Comparison of ENCODE assay signal across 16 cellular contexts in genomic region chr1:86641318-86641717, GRCh38.
"Had no signal": no experiment of that assay in that cellular context is flagged by ENCODE, and none has a peak within 500 bp of the region (broad histone marks: within the 10 kb centered on the region; RNA-seq: fewer than 3 reads in every experiment).

No MANE protein-coding gene starts in this region.

- H3K9me3 ChIP-seq: heart left ventricle, ovary, right lobe of liver, spleen, stomach, thoracic aorta, transverse colon had no signal

- ATAC-seq: heart left ventricle, left lobe of liver, natural killer cell, right lobe of liver had no signal

- H3K27me3 ChIP-seq: heart left ventricle, ovary, right lobe of liver, spleen, stomach, transverse colon had no signal

- H3K4me3 ChIP-seq: heart left ventricle, ovary, right lobe of liver, spleen, stomach, thoracic aorta, transverse colon had no signal

- H3K27ac ChIP-seq: heart left ventricle, ovary, right lobe of liver, spleen, stomach, thoracic aorta, transverse colon had no signal

- H3K36me3 ChIP-seq: heart left ventricle, ovary, right lobe of liver, spleen, stomach, thoracic aorta, transverse colon had no signal

- DNase-seq: cerebellar nuclear complex; dermis blood vessel endothelial cell; heart left ventricle; hippocampal formation; natural killer cell; ovary; right lobe of liver; spleen; stimulated activated CD4-positive, alpha-beta T cell treated with anti-CD3 and anti-CD28 coated beads, Interleukin-15, amount 100 ng/mL, for 24 hours; stimulated activated CD4-positive, alpha-beta T cell treated with anti-CD3 and anti-CD28 coated beads, Interleukin-1b, Interleukin-23, amount 100 ng/mL, for 48 hours; stimulated activated naive CD4-positive, alpha-beta T cell; stomach; substantia nigra; transverse colon had no signal

- H3K4me1 ChIP-seq: heart left ventricle, right lobe of liver, spleen, stomach, transverse colon had no signal
